Comparison of ENCODE assay signal across 1 cellular context in the genomic region with DNA sequence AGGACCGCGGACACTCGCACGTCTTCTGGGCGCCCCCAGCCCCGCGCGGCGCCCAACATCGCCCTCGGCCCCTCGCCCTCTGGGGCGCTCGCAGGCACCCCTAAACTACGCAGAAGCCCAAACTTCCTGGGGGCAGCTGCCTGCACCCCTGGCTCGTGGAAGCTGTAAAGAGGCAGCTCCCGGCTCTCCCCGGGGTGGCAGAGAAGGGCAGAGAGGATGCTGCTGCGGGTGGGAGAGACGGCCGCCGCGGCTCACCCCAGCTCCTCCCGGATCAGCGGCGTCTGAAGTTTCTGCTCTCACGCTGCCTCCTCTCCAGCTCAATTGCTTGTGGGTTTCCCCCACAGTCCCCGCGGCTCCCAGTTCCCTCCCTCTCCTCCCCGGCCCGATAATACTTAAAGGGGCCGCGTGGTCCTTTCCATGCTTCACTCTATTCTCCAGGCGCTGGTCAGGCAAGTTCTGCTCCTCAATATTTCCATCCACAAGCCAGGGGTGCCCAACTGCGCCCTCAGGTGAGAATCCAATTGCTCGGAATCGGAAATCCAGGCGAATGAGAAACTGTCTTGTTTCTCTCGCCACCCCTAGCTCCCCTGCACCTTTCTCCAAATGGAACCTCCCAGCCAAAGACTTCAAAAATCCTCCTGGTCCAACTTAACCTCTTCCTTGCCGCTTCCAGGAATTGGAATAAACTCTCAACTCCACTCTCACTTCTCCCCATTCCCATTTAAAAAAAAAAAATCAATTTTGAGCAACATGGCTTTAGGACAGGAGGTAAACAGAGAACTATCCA.
TF ChIP-seq lines count a peak whose summit lies in the region.

No MANE protein-coding gene starts in this region.

TF ChIP-seq in HEK293, 187 proteins besides CTCF, POLR2A, EP300 and RAD21 (continued from another document and continues in another):
- TF ChIP-seq ZNF2 (tag by site-specific recombination; IDR thresholded peaks at IDR 0.05) (0 out of 2 replicates have a peak, but pooled peaks have one; percentile 55), ZNF146 (tag by site-specific recombination; IDR thresholded peaks at IDR 0.05) (no peak), ZBTB8A (tag by site-specific recombination; IDR thresholded peaks at IDR 0.05) (peak; percentile 74), PBX3 (CRISPR knock-in tag; IDR thresholded peaks at IDR 0.05) (no peak), ZNF670 (tag by site-specific recombination; IDR thresholded peaks at IDR 0.05; ENCODE audit: low read depth) (no peak), TCF7L2 (IDR thresholded peaks at IDR 0.05; ENCODE audit: borderline replicate concordance, low read depth, low read length) (peak; percentile 36; the same call in 1 of the 2 replicates), ZNF121 (tag by site-specific recombination; IDR thresholded peaks at IDR 0.05) (no peak), ZSCAN4 (tag by site-specific recombination; IDR thresholded peaks at IDR 0.05) (peak; percentile 21; the same call in 1 of the 2 replicates), ZNF266 (tag by site-specific recombination; IDR thresholded peaks at IDR 0.05; ENCODE audit: low read depth) (no peak), KLF10 (tag by site-specific recombination; IDR thresholded peaks at IDR 0.05) (peak; percentile 51; the same call in 1 of the 2 replicates), ZBTB48 (tag by site-specific recombination; IDR thresholded peaks at IDR 0.05) (peak; percentile 70; the same call in 1 of the 2 replicates), ZSCAN23 (tag by site-specific recombination; IDR thresholded peaks at IDR 0.05) (no peak), ZBTB11 (tag by site-specific recombination; conservative IDR thresholded peaks at IDR 0.05; ENCODE audit: low read depth) (no peak), ZNF658 (tag by site-specific recombination; IDR thresholded peaks at IDR 0.05) (no peak), IKZF3 (tag by site-specific recombination; IDR thresholded peaks at IDR 0.05) (no peak; the same call in 1 of the 2 replicates), ZBTB7A (tag by site-specific recombination; IDR thresholded peaks at IDR 0.05; ENCODE audit: low read depth) (no peak), SETDB1 (IDR thresholded peaks at IDR 0.05; ENCODE audit: insufficient read length, low read length) (no peak), GLIS1 (tag by site-specific recombination; IDR thresholded peaks at IDR 0.05) (no peak; the same call in 1 of the 2 replicates), BCL11B (tag by site-specific recombination; IDR thresholded peaks at IDR 0.05; ENCODE audit: low read depth) (no peak), ZNF394 (tag by site-specific recombination; IDR thresholded peaks at IDR 0.05; ENCODE audit: borderline replicate concordance) (peak; percentile 99), HOXD13 (CRISPR knock-in tag; IDR thresholded peaks at IDR 0.05; ENCODE audit: borderline replicate concordance) (no peak), ZNF843 (tag by site-specific recombination; IDR thresholded peaks at IDR 0.05) (0 out of 2 replicates have a peak, but pooled peaks have one; percentile 11), ZNF132 (tag by site-specific recombination; IDR thresholded peaks at IDR 0.05; ENCODE audit: borderline replicate concordance) (no peak), ZNF837 (tag by site-specific recombination; IDR thresholded peaks at IDR 0.05) (no peak), PRDM1 (tag by site-specific recombination; IDR thresholded peaks at IDR 0.05) (peak; percentile 79), ELK4 (IDR thresholded peaks at IDR 0.05; ENCODE audit: borderline replicate concordance, low read depth, low read length) (no peak), OVOL3 (tag by site-specific recombination; IDR thresholded peaks at IDR 0.05) (no peak), MYNN (tag by site-specific recombination; IDR thresholded peaks at IDR 0.05; ENCODE audit: borderline replicate concordance) (no peak), KLF7 (tag by site-specific recombination; IDR thresholded peaks at IDR 0.05; ENCODE audit: borderline replicate concordance) (no peak), ZSCAN30 (tag by site-specific recombination; IDR thresholded peaks at IDR 0.05) (no peak), ZNF585B (tag by site-specific recombination; IDR thresholded peaks at IDR 0.05) (no peak), ZNF521 (tag by site-specific recombination; IDR thresholded peaks at IDR 0.05) (no peak), ZBTB1 (tag by site-specific recombination; IDR thresholded peaks at IDR 0.05) (no peak), ZNF19 (tag by site-specific recombination; IDR thresholded peaks at IDR 0.05; ENCODE audit: low read depth) (no peak), ZXDB (tag by site-specific recombination; IDR thresholded peaks at IDR 0.05) (peak; percentile 67), ZNF677 (tag by site-specific recombination; IDR thresholded peaks at IDR 0.05) (no peak), GLI4 (tag by site-specific recombination; IDR thresholded peaks at IDR 0.05) (no peak), YY2 (tag by site-specific recombination; IDR thresholded peaks at IDR 0.05) (no peak), ZNF202 (tag by site-specific recombination; IDR thresholded peaks at IDR 0.05; ENCODE audit: borderline replicate concordance) (no peak), ZNF114 (tag by site-specific recombination; IDR thresholded peaks at IDR 0.05) (no peak), ZNF302 (tag by site-specific recombination; IDR thresholded peaks at IDR 0.05; ENCODE audit: low read depth) (no peak), ZNF274 (IDR thresholded peaks at IDR 0.05; ENCODE audit: low read length) (no peak), ZNF274 (tag by site-specific recombination; IDR thresholded peaks at IDR 0.05; ENCODE audit: borderline replicate concordance) (no peak), HOXA7 (CRISPR knock-in tag; IDR thresholded peaks at IDR 0.05; ENCODE audit: borderline replicate concordance) (no peak), ATF2 (tag by site-specific recombination; IDR thresholded peaks at IDR 0.05; ENCODE audit: low read depth) (no peak), ZNF621 (tag by site-specific recombination; IDR thresholded peaks at IDR 0.05) (no peak), ZNF239 (tag by site-specific recombination; IDR thresholded peaks at IDR 0.05) (no peak), ZNF701 (tag by site-specific recombination; IDR thresholded peaks at IDR 0.05) (no peak), ZNF354C (tag by site-specific recombination; IDR thresholded peaks at IDR 0.05; ENCODE audit: borderline replicate concordance, low read depth) (no peak), ZNF211 (tag by site-specific recombination; IDR thresholded peaks at IDR 0.05; ENCODE audit: low read depth) (no peak), ZNF830 (tag by site-specific recombination; IDR thresholded peaks at IDR 0.05; ENCODE audit: low read depth) (no peak)
- TF ChIP-seq, protein P1, sequence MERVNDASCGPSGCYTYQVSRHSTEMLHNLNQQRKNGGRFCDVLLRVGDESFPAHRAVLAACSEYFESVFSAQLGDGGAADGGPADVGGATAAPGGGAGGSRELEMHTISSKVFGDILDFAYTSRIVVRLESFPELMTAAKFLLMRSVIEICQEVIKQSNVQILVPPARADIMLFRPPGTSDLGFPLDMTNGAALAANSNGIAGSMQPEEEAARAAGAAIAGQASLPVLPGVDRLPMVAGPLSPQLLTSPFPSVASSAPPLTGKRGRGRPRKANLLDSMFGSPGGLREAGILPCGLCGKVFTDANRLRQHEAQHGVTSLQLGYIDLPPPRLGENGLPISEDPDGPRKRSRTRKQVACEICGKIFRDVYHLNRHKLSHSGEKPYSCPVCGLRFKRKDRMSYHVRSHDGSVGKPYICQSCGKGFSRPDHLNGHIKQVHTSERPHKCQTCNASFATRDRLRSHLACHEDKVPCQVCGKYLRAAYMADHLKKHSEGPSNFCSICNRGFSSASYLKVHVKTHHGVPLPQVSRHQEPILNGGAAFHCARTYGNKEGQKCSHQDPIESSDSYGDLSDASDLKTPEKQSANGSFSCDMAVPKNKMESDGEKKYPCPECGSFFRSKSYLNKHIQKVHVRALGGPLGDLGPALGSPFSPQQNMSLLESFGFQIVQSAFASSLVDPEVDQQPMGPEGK (tag by site-specific recombination; IDR thresholded peaks at IDR 0.05): peak; percentile 75
- TF ChIP-seq, protein P2, sequence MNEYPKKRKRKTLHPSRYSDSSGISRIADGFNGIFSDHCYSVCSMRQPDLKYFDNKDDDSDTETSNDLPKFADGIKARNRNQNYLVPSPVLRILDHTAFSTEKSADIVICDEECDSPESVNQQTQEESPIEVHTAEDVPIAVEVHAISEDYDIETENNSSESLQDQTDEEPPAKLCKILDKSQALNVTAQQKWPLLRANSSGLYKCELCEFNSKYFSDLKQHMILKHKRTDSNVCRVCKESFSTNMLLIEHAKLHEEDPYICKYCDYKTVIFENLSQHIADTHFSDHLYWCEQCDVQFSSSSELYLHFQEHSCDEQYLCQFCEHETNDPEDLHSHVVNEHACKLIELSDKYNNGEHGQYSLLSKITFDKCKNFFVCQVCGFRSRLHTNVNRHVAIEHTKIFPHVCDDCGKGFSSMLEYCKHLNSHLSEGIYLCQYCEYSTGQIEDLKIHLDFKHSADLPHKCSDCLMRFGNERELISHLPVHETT (tag by site-specific recombination; IDR thresholded peaks at IDR 0.05): no peak
- TF ChIP-seq, protein P3, sequence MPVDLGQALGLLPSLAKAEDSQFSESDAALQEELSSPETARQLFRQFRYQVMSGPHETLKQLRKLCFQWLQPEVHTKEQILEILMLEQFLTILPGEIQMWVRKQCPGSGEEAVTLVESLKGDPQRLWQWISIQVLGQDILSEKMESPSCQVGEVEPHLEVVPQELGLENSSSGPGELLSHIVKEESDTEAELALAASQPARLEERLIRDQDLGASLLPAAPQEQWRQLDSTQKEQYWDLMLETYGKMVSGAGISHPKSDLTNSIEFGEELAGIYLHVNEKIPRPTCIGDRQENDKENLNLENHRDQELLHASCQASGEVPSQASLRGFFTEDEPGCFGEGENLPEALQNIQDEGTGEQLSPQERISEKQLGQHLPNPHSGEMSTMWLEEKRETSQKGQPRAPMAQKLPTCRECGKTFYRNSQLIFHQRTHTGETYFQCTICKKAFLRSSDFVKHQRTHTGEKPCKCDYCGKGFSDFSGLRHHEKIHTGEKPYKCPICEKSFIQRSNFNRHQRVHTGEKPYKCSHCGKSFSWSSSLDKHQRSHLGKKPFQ (tag by site-specific recombination; IDR thresholded peaks at IDR 0.05): no peak
